ENCODE assay signal across 7 cellular contexts in the genomic region with DNA sequence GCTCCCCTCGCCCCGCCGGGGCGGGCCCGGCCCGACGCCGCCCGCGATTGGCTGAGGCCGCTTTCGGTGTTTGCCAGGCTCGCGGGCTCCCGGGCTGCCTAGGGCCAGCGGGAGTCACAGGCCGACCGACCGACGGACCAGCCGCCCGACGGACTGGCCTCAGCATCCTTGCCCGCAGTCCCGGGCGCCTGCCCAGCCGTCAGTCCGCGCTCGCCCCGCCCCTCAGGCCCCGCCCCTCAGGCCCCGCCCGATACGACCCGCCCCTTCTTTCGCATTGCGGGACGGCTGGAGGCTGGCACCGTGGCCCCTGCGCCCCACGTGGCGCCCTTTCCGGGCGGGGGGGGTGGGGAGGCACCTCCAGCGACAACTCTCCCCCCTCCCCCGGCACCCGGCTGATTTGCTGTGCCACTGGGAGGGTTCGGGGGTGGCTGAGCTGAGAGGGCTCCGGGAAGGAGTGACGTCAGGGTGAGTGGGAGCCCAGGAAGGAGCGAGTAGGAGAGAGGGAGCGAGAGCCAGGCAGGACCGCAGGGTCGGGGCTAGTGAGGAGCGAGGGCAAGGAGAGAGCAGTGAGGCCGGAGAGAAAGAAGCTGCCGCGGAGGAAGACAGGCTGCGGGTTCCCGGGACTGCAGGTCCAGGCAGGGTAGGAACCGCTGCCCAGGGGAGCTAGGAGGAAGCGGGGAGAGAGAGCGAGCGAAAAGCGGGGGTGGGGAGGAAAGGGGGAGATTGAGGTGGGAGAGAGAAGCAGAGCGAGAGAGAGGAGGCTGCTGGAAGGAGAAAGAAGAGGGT. TPM values are rescaled to one million over a fixed set of nuclear protein-coding genes. Genes with fewer than 3 reads are reported as not detected.
A peak's percentile ranks its signal among the peaks of the same experiment; 100 is the strongest.
DNase-seq lines count a peak whose midpoint lies in the region; ATAC-seq and TF ChIP-seq lines count a peak whose summit lies in the region.

A gene with protein sequence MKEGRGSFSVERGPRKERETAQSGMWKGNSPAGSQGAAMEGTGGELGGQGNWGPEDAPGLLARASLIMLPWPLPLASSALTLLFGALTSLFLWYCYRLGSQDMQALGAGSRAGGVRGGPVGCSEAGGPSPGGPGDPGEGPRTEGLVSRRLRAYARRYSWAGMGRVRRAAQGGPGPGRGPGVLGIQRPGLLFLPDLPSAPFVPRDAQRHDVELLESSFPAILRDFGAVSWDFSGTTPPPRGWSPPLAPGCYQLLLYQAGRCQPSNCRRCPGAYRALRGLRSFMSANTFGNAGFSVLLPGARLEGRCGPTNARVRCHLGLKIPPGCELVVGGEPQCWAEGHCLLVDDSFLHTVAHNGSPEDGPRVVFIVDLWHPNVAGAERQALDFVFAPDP (plus strand): TSS at position 387 of the 786 bp plus-strand sequence. CDS start 484 bp downstream, outside the sequence.

- H3K27me3 Mint-ChIP-seq in natural killer cell (ENCODE audit: low read depth in 2 of 2), result peaks cover 20 to 37% of the 10 kb centered on the region in 2 donors
- peaks cover 24% of the 10 kb centered on the region for H3K27me3 Mint-ChIP-seq in stimulated activated naive CD8-positive, alpha-beta T cell treated with anti-CD3 and anti-CD28 coated beads, Interleukin-15, Interleukin-2, amounts not matched to agents 100 ng/mL and 50 ng/mL, for 24 hours

- TF ChIP-seq CTCF in PC-3 (conservative IDR thresholded peaks at IDR 0.05; ENCODE audit: low read depth, low read length) (no peak), fibroblast of pulmonary artery (IDR thresholded peaks at IDR 0.05; ENCODE audit: low read length, missing control alignments) (no peak), natural killer cell (IDR thresholded peaks at IDR 0.05) (no peak)

- peak within 1 kb of the TSS; percentile 98 for H3K4me2 ChIP-seq in PC-3 (ENCODE audit: low read length)

- POLR2A ChIA-PET in PC-3 (lab: Charles Lee; ENCODE audit: unreplicated experiment), result interaction anchor here (0.6 to 1.2 kb wide), 5 partner anchors 9 to 151 kb away, joined by 3 to 16 read pairs (median 4); a partner anchor contains a TSS

- DNase-seq in HS-5 (ENCODE audit: low read depth) (peak; percentile 74), PC-3 (peak; percentile 57), fibroblast of pulmonary artery (ENCODE audit: low read depth) (peak; percentile 89), natural killer cell (peak; percentile 79)
- peak; percentile 69 for DNase-seq in activated effector memory CD4-positive, alpha-beta T cell treated with Interleukin-2 at 50 U/mL for 16 hours

- peaks cover 5 to 13% of the 10 kb centered on the region in 2 donors for H3K4me1 Mint-ChIP-seq in natural killer cell
- H3K4me1 Mint-ChIP-seq in stimulated activated naive CD8-positive, alpha-beta T cell treated with anti-CD3 and anti-CD28 coated beads, Interleukin-15, Interleukin-2, amounts not matched to agents 100 ng/mL and 50 ng/mL, for 24 hours (ENCODE audit: low read depth), result peaks cover 10% of the 10 kb centered on the region

- CTCF ChIA-PET in PC-3 (lab: Charles Lee), result interaction anchor here (0.6 to 1.3 kb wide), 6 partner anchors 37 to 200 kb away, joined by 3 to 15 read pairs (median 4); a partner anchor contains a TSS

- no peaks in the 10 kb centered on the region for H3K9me2 ChIP-seq in PC-3 (replicated peaks; ENCODE audit: low read length)

- peak within 1 kb of the TSS; percentile 70 for H3K9ac ChIP-seq in PC-3 (ENCODE audit: low read length)

- H3K9me3 ChIP-seq in PC-3 (ENCODE audit: low read length), result no peaks in the 10 kb centered on the region

- no peaks in the 10 kb centered on the region for H3F3A ChIP-seq in PC-3 (ENCODE audit: low read length, unreplicated experiment)

- no peaks in the 10 kb centered on the region for H3K36me3 ChIP-seq in PC-3 (ENCODE audit: low read depth, low read length)

- BruUV-seq in PC-3 (replicated peaks; lab: Mats Ljungman, UMichigan), result no TSS peak

- H3K27me3 ChIP-seq in PC-3 (ENCODE audit: low read length), result no peaks in the 10 kb centered on the region

- H3K79me2 ChIP-seq in PC-3 (ENCODE audit: low read length), result no peaks in the 10 kb centered on the region

- no peaks in the 10 kb centered on the region for H3K9me3 Mint-ChIP-seq in natural killer cell
- H3K9me3 Mint-ChIP-seq in stimulated activated naive CD8-positive, alpha-beta T cell treated with anti-CD3 and anti-CD28 coated beads, Interleukin-15, Interleukin-2, amounts not matched to agents 100 ng/mL and 50 ng/mL, for 24 hours, result no peaks in the 10 kb centered on the region

- intact Hi-C loops in PC-3 (cut with micrococcal nuclease), result no loop called here
- intact Hi-C loops in natural killer cell (cut with micrococcal nuclease), result no loop called here

- peak within 1 kb of the TSS; percentile 45 for H3K27ac ChIP-seq in PC-3 (ENCODE audit: low read length)

- peaks cover 7% of the 10 kb centered on the region; the same call in 1 of the 2 replicates for H3K4me1 ChIP-seq in PC-3 (ENCODE audit: insufficient read depth, low read length)

- H3K4me3 ChIP-seq in PC-3 (ENCODE audit: low read length) (peak within 1 kb of the TSS; percentile 66), fibroblast of pulmonary artery (replicated peaks; ENCODE audit: low read depth, low read length) (peak within 1 kb of the TSS; percentile 73)

- H4K20me1 ChIP-seq in PC-3 (ENCODE audit: low read length), result no peaks in the 10 kb centered on the region

- ATAC-seq in GM18502 (IDR thresholded peaks at IDR 0.05; ENCODE audit: poor library complexity, unreplicated experiment), result peak; percentile 71
- ATAC-seq in PC-3, result peak; percentile 61
- ATAC-seq in natural killer cell, result peak; percentile 84 to 90 (median 88)

- peak within 1 kb of the TSS; percentile 80 for H2AFZ ChIP-seq in PC-3 (ENCODE audit: low read length)

- peak within 1 kb of the TSS; percentile 70 for H3K4me3 Mint-ChIP-seq in natural killer cell
- H3K4me3 Mint-ChIP-seq in stimulated activated naive CD8-positive, alpha-beta T cell treated with anti-CD3 and anti-CD28 coated beads, Interleukin-15, Interleukin-2, amounts not matched to agents 100 ng/mL and 50 ng/mL, for 24 hours, result peak within 1 kb of the TSS; percentile 87

- no peaks in the 10 kb centered on the region for H3K36me3 Mint-ChIP-seq in natural killer cell
- H3K36me3 Mint-ChIP-seq in stimulated activated naive CD8-positive, alpha-beta T cell treated with anti-CD3 and anti-CD28 coated beads, Interleukin-15, Interleukin-2, amounts not matched to agents 100 ng/mL and 50 ng/mL, for 24 hours (ENCODE audit: low read depth), result no peaks in the 10 kb centered on the region

- H3K27ac Mint-ChIP-seq in natural killer cell, result no peak within 1 kb of the TSS
- H3K27ac Mint-ChIP-seq in stimulated activated naive CD8-positive, alpha-beta T cell treated with anti-CD3 and anti-CD28 coated beads, Interleukin-15, Interleukin-2, amounts not matched to agents 100 ng/mL and 50 ng/mL, for 24 hours, result peak within 1 kb of the TSS; percentile 63

RNA-seq across cellular contexts. Expression of the gene that starts here (rescaled TPM):
- total RNA-seq in PC-3 (2014; rRNA removed), result 2.0 and 3.9 TPM in 2 replicates
- not detected for total RNA-seq in natural killer cell

Comparison
In these comparisons a context has a peak if more than half of its experiments do, and no peak if none do; other contexts are left out.
1. Peak in every context shown above with its lines: DNase-seq, ATAC-seq, H3K4me3 ChIP-seq and H3K27ac ChIP-seq.
2. Peak in DNase-seq and ATAC-seq in natural killer cell; RNA of the gene not detected or under 1 TPM.